Comparison of ENCODE assay signal across 8 cellular contexts in the genomic region with DNA sequence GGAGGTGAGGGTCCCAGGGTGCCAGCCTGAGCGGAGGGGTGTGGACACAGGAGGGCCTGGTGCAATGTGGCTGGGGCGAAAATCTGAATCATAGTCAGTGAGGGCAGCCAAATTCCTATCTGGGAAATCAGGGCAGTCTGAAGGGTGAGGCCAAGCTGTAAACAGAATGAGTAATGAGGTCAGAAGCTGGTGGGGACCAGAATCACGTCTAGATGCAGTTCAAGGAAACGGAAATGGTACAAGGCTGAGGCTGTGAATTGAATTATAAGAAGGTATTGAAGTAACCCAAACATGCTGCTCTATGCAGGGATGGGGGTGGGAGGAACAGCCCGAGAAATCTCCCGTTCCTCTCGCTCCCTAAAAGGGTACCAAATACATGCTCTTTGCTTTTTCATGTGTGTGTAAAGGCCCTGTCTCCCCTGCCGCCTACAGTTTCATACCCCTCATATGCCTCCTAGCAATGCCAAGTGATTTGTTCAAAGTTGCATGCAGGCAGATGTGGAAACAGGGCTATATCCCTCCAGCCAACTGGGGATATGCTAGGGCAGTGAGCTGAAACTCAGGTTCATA. TPM values are rescaled to one million over a fixed set of nuclear protein-coding genes. Genes with fewer than 3 reads are reported as not detected.
DNase-seq lines count a peak whose midpoint lies in the region; ATAC-seq, FAIRE-seq and TF ChIP-seq lines count a peak whose summit lies in the region.

No MANE protein-coding gene starts in this region.

- no peaks in the 10 kb centered on the region for H3K27me3 Mint-ChIP-seq in neural crest cell (ENCODE audit: low read depth)

- H3K4me1 ChIP-seq in SK-N-SH (ENCODE audit: control insufficient read depth in 1 of 2, insufficient read depth in 2 of 2, low read depth in 1 of 2, low read length in 1 of 2): peaks cover 28 to 40% of the 10 kb centered on the region in 2 experiments

- no peak overlapping the region for H2AFZ ChIP-seq in SK-N-SH (ENCODE audit: low read depth)

- no peak for ATAC-seq in HG02884 (IDR thresholded peaks at IDR 0.05; ENCODE audit: unreplicated experiment)

- peaks cover 37% of the 10 kb centered on the region for H3F3A ChIP-seq in SK-N-SH (replicated peaks; ENCODE audit: insufficient read depth)

- H3K36me3 Mint-ChIP-seq in neural crest cell (ENCODE audit: low read depth): no peaks in the 10 kb centered on the region

- TF ChIP-seq RAD21 in SK-N-SH (IDR thresholded peaks at IDR 0.05; ENCODE audit: low read length): no peak

- no peaks in the 10 kb centered on the region for H3K36me3 ChIP-seq in SK-N-SH (replicated peaks in 1 of 2; ENCODE audit: control insufficient read depth in 1 of 2, insufficient read depth in 2 of 2, low read length in 1 of 2)

- 0 out of 4 replicates have a peak overlapping the region, but pooled peaks of 1 of the 2 experiments have one; percentile 6 for H3K4me3 ChIP-seq in SK-N-SH (ENCODE audit: low read depth in 2 of 2, low read length in 1 of 2)

- 24% methylated on average over 8 of the region's 8 CpGs for WGBS in SK-N-SH (ENCODE audit: low lambda C conversion rate)

- POLR2A ChIA-PET in SK-N-SH (lab: Yijun Ruan, JAX): no interaction called here

- peaks cover 60% of the 10 kb centered on the region for H3K4me1 Mint-ChIP-seq in neural crest cell

- H4K20me1 ChIP-seq in SK-N-SH (ENCODE audit: insufficient read depth): no peaks in the 10 kb centered on the region

- H3K27ac Mint-ChIP-seq in neural crest cell (ENCODE audit: unreplicated experiment): peak overlapping the region; percentile 29

- peak overlapping the region; percentile 56 to 99; a peak in 3 of 4 replicates for H3K27ac ChIP-seq in SK-N-SH (ENCODE audit: low read depth in 2 of 2, low read length in 1 of 2)

- peak in 1 of 2 experiments; percentile 82; a peak in 1 of 4 replicates for TF ChIP-seq EP300 in SK-N-SH (IDR thresholded peaks at IDR 0.05; ENCODE audit: borderline replicate concordance in 1 of 2, low read depth in 1 of 2, low read length in 1 of 2)

- peak overlapping the region; percentile 74 for H3K9ac ChIP-seq in SK-N-SH

- no peaks in the 10 kb centered on the region for H3K9me3 ChIP-seq in SK-N-SH

- H3K4me3 Mint-ChIP-seq in neural crest cell: peak overlapping the region; percentile 41

- no peaks in the 10 kb centered on the region for H3K27me3 ChIP-seq in SK-N-SH (ENCODE audit: insufficient read depth)

- H3K9me2 ChIP-seq in SK-N-SH: no peaks in the 10 kb centered on the region

- no peak for TF ChIP-seq CTCF in SK-N-SH (IDR thresholded peaks at IDR 0.05)
- no peak for TF ChIP-seq CTCF in neural crest cell (conservative IDR thresholded peaks at IDR 0.05)
- TF ChIP-seq CTCF in GM10266 (IDR thresholded peaks at IDR 0.05; ENCODE audit: control insufficient read depth, insufficient read depth, low read depth, missing control alignments): no peak

- no peaks in the 10 kb centered on the region for H3K79me2 ChIP-seq in SK-N-SH (ENCODE audit: insufficient read depth)

- no peak for TF ChIP-seq POLR2A in erythroblast (IDR thresholded peaks at IDR 0.05; ENCODE audit: low read length)

- CTCF ChIA-PET in SK-N-SH (lab: Yijun Ruan, JAX): interaction anchor here (1.5 to 1.8 kb wide), 2 partner anchors 37 to 116 kb away, joined by 7 read pairs; no protein-coding TSS in a partner anchor

- FAIRE-seq in frontal cortex (lab: Jason Lieb, UNC): no peak

- peak overlapping the region; percentile 57 for H3K4me2 ChIP-seq in SK-N-SH

- H3K9me3 Mint-ChIP-seq in neural crest cell: no peaks in the 10 kb centered on the region

- DNase-seq in ELF-1 (ENCODE audit: low read depth, low spot score) (peak; percentile 63), SK-N-SH (no peak), erythroblast (lab: John Stamatoyannopoulos, UW) (peak; percentile 56 to 83), neural crest cell (ENCODE audit: low read depth, low spot score) (no peak), NCI-H1694 treated with DMSO at 0.1 percent for 48 hours (lab: John Stamatoyannopoulos, UW) (no peak), GM10266 (ENCODE audit: extremely low spot score) (no peak), frontal cortex (ENCODE audit: low spot score in 2 of 2) (no peak)

TF ChIP-seq in SK-N-SH, 30 proteins besides CTCF, POLR2A, EP300 and RAD21 (continues in another document):
- no peak for TF ChIP-seq SMC3 (IDR thresholded peaks at IDR 0.05; ENCODE audit: low read depth, low read length)
- TF ChIP-seq POLR2AphosphoS5 (IDR thresholded peaks at IDR 0.05; ENCODE audit: low read depth, low read length): peak; percentile 63; the same call in 1 of the 2 replicates
- TF ChIP-seq, protein P1, sequence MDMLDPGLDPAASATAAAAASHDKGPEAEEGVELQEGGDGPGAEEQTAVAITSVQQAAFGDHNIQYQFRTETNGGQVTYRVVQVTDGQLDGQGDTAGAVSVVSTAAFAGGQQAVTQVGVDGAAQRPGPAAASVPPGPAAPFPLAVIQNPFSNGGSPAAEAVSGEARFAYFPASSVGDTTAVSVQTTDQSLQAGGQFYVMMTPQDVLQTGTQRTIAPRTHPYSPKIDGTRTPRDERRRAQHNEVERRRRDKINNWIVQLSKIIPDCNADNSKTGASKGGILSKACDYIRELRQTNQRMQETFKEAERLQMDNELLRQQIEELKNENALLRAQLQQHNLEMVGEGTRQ (IDR thresholded peaks at IDR 0.05; ENCODE audit: borderline replicate concordance, low read depth, low read length): no peak
- TF ChIP-seq CHD2 (IDR thresholded peaks at IDR 0.05; ENCODE audit: low read length, partially characterized antibody): no peak
- TF ChIP-seq FOXM1 (IDR thresholded peaks at IDR 0.05; ENCODE audit: low read depth): no peak
- no peak for TF ChIP-seq RCOR1 (IDR thresholded peaks at IDR 0.05; ENCODE audit: low read length)
- peak; percentile 89 for TF ChIP-seq TCF12 (IDR thresholded peaks at IDR 0.05)
- TF ChIP-seq TAF1 (IDR thresholded peaks at IDR 0.05; ENCODE audit: borderline replicate concordance, low read depth, low read length): no peak
- no peak for TF ChIP-seq EZH2phosphoT487 (IDR thresholded peaks at IDR 0.05; ENCODE audit: borderline replicate concordance, low read depth)
- TF ChIP-seq, protein P2, sequence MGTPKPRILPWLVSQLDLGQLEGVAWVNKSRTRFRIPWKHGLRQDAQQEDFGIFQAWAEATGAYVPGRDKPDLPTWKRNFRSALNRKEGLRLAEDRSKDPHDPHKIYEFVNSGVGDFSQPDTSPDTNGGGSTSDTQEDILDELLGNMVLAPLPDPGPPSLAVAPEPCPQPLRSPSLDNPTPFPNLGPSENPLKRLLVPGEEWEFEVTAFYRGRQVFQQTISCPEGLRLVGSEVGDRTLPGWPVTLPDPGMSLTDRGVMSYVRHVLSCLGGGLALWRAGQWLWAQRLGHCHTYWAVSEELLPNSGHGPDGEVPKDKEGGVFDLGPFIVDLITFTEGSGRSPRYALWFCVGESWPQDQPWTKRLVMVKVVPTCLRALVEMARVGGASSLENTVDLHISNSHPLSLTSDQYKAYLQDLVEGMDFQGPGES (IDR thresholded peaks at IDR 0.05; ENCODE audit: low read depth, low read length): no peak
- TF ChIP-seq, protein P3, sequence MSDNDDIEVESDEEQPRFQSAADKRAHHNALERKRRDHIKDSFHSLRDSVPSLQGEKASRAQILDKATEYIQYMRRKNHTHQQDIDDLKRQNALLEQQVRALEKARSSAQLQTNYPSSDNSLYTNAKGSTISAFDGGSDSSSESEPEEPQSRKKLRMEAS (IDR thresholded peaks at IDR 0.05; ENCODE audit: low read depth): peak; percentile 80
- TF ChIP-seq JUND (IDR thresholded peaks at IDR 0.05): peak; percentile 92
- TF ChIP-seq, protein P4, sequence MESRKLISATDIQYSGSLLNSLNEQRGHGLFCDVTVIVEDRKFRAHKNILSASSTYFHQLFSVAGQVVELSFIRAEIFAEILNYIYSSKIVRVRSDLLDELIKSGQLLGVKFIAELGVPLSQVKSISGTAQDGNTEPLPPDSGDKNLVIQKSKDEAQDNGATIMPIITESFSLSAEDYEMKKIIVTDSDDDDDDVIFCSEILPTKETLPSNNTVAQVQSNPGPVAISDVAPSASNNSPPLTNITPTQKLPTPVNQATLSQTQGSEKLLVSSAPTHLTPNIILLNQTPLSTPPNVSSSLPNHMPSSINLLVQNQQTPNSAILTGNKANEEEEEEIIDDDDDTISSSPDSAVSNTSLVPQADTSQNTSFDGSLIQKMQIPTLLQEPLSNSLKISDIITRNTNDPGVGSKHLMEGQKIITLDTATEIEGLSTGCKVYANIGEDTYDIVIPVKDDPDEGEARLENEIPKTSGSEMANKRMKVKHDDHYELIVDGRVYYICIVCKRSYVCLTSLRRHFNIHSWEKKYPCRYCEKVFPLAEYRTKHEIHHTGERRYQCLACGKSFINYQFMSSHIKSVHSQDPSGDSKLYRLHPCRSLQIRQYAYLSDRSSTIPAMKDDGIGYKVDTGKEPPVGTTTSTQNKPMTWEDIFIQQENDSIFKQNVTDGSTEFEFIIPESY (IDR thresholded peaks at IDR 0.05; ENCODE audit: borderline replicate concordance, low read depth): peak; percentile 60; the same call in 1 of the 2 replicates
- peak; percentile 53 for TF ChIP-seq GABPA (IDR thresholded peaks at IDR 0.05; ENCODE audit: low read depth)
- no peak for TF ChIP-seq RFX5 (IDR thresholded peaks at IDR 0.05; ENCODE audit: low read length)
- no peak for TF ChIP-seq MXI1 (IDR thresholded peaks at IDR 0.05; ENCODE audit: low read depth, low read length)
- peak; percentile 92 for TF ChIP-seq FOSL2 (IDR thresholded peaks at IDR 0.05; ENCODE audit: borderline replicate concordance, low read depth)
- TF ChIP-seq, protein P5, sequence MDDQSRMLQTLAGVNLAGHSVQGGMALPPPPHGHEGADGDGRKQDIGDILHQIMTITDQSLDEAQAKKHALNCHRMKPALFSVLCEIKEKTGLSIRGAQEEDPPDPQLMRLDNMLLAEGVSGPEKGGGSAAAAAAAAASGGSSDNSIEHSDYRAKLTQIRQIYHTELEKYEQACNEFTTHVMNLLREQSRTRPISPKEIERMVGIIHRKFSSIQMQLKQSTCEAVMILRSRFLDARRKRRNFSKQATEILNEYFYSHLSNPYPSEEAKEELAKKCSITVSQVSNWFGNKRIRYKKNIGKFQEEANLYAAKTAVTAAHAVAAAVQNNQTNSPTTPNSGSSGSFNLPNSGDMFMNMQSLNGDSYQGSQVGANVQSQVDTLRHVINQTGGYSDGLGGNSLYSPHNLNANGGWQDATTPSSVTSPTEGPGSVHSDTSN (IDR thresholded peaks at IDR 0.05): peak; percentile 88
- TF ChIP-seq, protein P6, sequence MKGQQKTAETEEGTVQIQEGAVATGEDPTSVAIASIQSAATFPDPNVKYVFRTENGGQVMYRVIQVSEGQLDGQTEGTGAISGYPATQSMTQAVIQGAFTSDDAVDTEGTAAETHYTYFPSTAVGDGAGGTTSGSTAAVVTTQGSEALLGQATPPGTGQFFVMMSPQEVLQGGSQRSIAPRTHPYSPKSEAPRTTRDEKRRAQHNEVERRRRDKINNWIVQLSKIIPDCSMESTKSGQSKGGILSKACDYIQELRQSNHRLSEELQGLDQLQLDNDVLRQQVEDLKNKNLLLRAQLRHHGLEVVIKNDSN (IDR thresholded peaks at IDR 0.05; ENCODE audit: borderline replicate concordance, low read depth): no peak

RNA-seq across cellular contexts. Expression of a gene that starts 35.2 kb away (rescaled TPM):
- polyA plus RNA-seq in SK-N-SH (2012; rRNA removed): 33.9 and 35.3 TPM in 2 replicates
- polyA plus RNA-seq in SK-N-SH (2012; cell fraction: cytosol; rRNA removed): 18.9 and 20.6 TPM in 2 replicates
- 90.2 and 138 TPM in 2 replicates for polyA plus RNA-seq in SK-N-SH (2012; cell fraction: nucleus; rRNA removed)
- total RNA-seq in neural crest cell (8.6 and 9.1 TPM in 2 replicates), frontal cortex (20.4 TPM)

Comparison
In these comparisons a context has a peak if more than half of its experiments do, and no peak if none do; other contexts are left out.
1. DNase-seq: peak in ELF-1 (single experiment) and erythroblast (2 of 2); none in SK-N-SH (single experiment), neural crest cell (single experiment), NCI-H1694 treated with DMSO at 0.1 percent for 48 hours (single experiment), GM10266 (single experiment) and frontal cortex (0 of 2).